Comparison of ENCODE assay signal across 9 cellular contexts in genomic region chr17:80856863-80857488, GRCh38.
DNase-seq lines count a peak whose midpoint lies in the region; ATAC-seq and TF ChIP-seq lines count a peak whose summit lies in the region.
"Had no signal": no experiment of that assay in that cellular context is flagged by ENCODE, and none has a peak within 500 bp of the region (broad histone marks: within the 10 kb centered on the region; RNA-seq: fewer than 3 reads in every experiment).

No MANE protein-coding gene starts in this region.

- H3K4me3 Mint-ChIP-seq in activated CD8-positive, alpha-beta T cell treated with anti-CD3 and anti-CD28 coated beads for 36 hours, result peak overlapping the region; percentile 41
- no peak overlapping the region for H3K4me3 Mint-ChIP-seq in endothelial cell (ENCODE audit: unreplicated experiment)

- peaks cover 46% of the 10 kb centered on the region for H3K36me3 Mint-ChIP-seq in activated CD8-positive, alpha-beta T cell treated with anti-CD3 and anti-CD28 coated beads for 36 hours (ENCODE audit: low read depth)
- peaks cover 16% of the 10 kb centered on the region for H3K36me3 Mint-ChIP-seq in endothelial cell (ENCODE audit: low read depth, unreplicated experiment)

- WGBS in stomach, 5 donors, result 91 to 97% (median 94%) methylated on average over 16 to 18 of the region's 18 CpGs

- H3K27ac Mint-ChIP-seq in activated CD8-positive, alpha-beta T cell treated with anti-CD3 and anti-CD28 coated beads for 36 hours, result peak overlapping the region; percentile 98
- no peak overlapping the region for H3K27ac Mint-ChIP-seq in endothelial cell (ENCODE audit: unreplicated experiment)

- no peak for TF ChIP-seq EP300 in stomach (IDR thresholded peaks at IDR 0.05)

- peak overlapping the region; percentile 51 for H3K27ac ChIP-seq in muscle layer of duodenum (ENCODE audit: low read length)
- peak overlapping the region in 2 of 5 donors; percentile 60 to 62 for H3K27ac ChIP-seq in stomach

- TF ChIP-seq POLR2A in stomach (IDR thresholded peaks at IDR 0.05), result no peak

- no peaks in the 10 kb centered on the region for H3K9me3 Mint-ChIP-seq in activated CD8-positive, alpha-beta T cell treated with anti-CD3 and anti-CD28 coated beads for 36 hours
- H3K9me3 Mint-ChIP-seq in endothelial cell (ENCODE audit: unreplicated experiment), result no peaks in the 10 kb centered on the region

- intact Hi-C loops in activated CD8-positive, alpha-beta T cell treated with anti-CD3 and anti-CD28 coated beads for 36 hours (cut with micrococcal nuclease), result loop anchor here (5.0 kb wide), 2 partner anchors 35 to 95 kb away; no protein-coding TSS in a partner anchor
- intact Hi-C loops in stomach (cut with DNase I; ENCODE audit: low total_unique reads), result no loop called here

- CTCF ChIA-PET in activated CD8-positive, alpha-beta T cell treated with anti-CD3 and anti-CD28 coated beads for 36 hours (lab: Charles Lee), result interaction anchor here (0.8 to 1.6 kb wide), 11 partner anchors 9 to 113 kb away, joined by 3 to 10 read pairs (median 3); no protein-coding TSS in a partner anchor

- H3K27me3 Mint-ChIP-seq in activated CD8-positive, alpha-beta T cell treated with anti-CD3 and anti-CD28 coated beads for 36 hours, result no peaks in the 10 kb centered on the region
- H3K27me3 Mint-ChIP-seq in endothelial cell (ENCODE audit: unreplicated experiment), result peaks cover 5% of the 10 kb centered on the region

- H3K9me3 ChIP-seq in muscle layer of duodenum (ENCODE audit: control insufficient read depth in 1 of 2, low read length in 2 of 2), result no peaks in the 10 kb centered on the region
- H3K9me3 ChIP-seq in stomach, result no peaks in the 10 kb centered on the region

- H3K4me1 ChIP-seq in muscle layer of duodenum (ENCODE audit: control insufficient read depth in 1 of 2, insufficient read depth in 2 of 2, low read length in 2 of 2) (peaks cover 0 to 17% of the 10 kb centered on the region in 2 donors), stomach (peaks cover 12 to 45% (median 17%) of the 10 kb centered on the region in 4 donors)

- no peak for TF ChIP-seq CTCF in activated CD8-positive, alpha-beta T cell treated with anti-CD3 and anti-CD28 coated beads for 36 hours (IDR thresholded peaks at IDR 0.05)
- TF ChIP-seq CTCF in stomach (IDR thresholded peaks at IDR 0.05) (no peak), endothelial cell (IDR thresholded peaks at IDR 0.05; ENCODE audit: unreplicated experiment) (no peak)

- POLR2A ChIA-PET in activated CD8-positive, alpha-beta T cell treated with anti-CD3 and anti-CD28 coated beads for 36 hours (lab: Charles Lee), result interaction anchor here (0.6 to 4.2 kb wide), 16 partner anchors 8 to 402 kb away, joined by 3 to 19 read pairs (median 6); no protein-coding TSS in a partner anchor

- no peak overlapping the region for H3K4me3 ChIP-seq in muscle layer of duodenum (ENCODE audit: low read depth in 1 of 2, low read length in 2 of 2)
- H3K4me3 ChIP-seq in stomach, result no peak overlapping the region

- H3K36me3 ChIP-seq in muscle layer of duodenum (ENCODE audit: control insufficient read depth in 1 of 2, insufficient read depth in 2 of 2, low read length in 2 of 2), result peaks cover 6 to 13% of the 10 kb centered on the region in 2 donors
- peaks cover 0 to 37% (median 31%) of the 10 kb centered on the region in 4 donors for H3K36me3 ChIP-seq in stomach

- H3K27me3 ChIP-seq in muscle layer of duodenum (ENCODE audit: low read depth, low read length), result no peaks in the 10 kb centered on the region
- no peaks in the 10 kb centered on the region for H3K27me3 ChIP-seq in stomach

- H3K4me1 Mint-ChIP-seq in activated CD8-positive, alpha-beta T cell treated with anti-CD3 and anti-CD28 coated beads for 36 hours (ENCODE audit: low read depth), result peaks cover 67% of the 10 kb centered on the region
- peaks cover 13% of the 10 kb centered on the region for H3K4me1 Mint-ChIP-seq in endothelial cell (ENCODE audit: unreplicated experiment)

- DNase-seq in Daoy (ENCODE audit: low read depth) (peak; percentile 30), stomach (no peak), dedifferentiated amniotic fluid mesenchymal stem cell (ENCODE audit: extremely low spot score) (no peak), endothelial cell (ENCODE audit: low spot score) (no peak), superior temporal gyrus (ENCODE audit: extremely low spot score) (no peak)
- no peak for DNase-seq in activated CD8-positive, alpha-beta T cell treated with anti-CD3 and anti-CD28 coated beads for 36 hours
- DNase-seq: left cardiac atrium had no signal

- peak; percentile 11 for ATAC-seq in HG02759 (IDR thresholded peaks at IDR 0.05; ENCODE audit: unreplicated experiment)
- peak; percentile 46 for ATAC-seq in activated CD8-positive, alpha-beta T cell treated with anti-CD3 and anti-CD28 coated beads for 36 hours
